In genomic region chr19:32303193-32303592, GRCh38 we compare ENCODE assay signal across 35 cellular contexts.
"Had no signal": no experiment of that assay in that cellular context is flagged by ENCODE, and none has a peak within 500 bp of the region (broad histone marks: within the 10 kb centered on the region; RNA-seq: fewer than 3 reads in every experiment).

No MANE protein-coding gene starts in this region.

- H3K27me3 ChIP-seq: MG63 had no signal

- H3K36me3 ChIP-seq: MG63 had no signal

- DNase-seq: Karpas-422, Kasumi-1, MG63, MM.1S, MV-4-11, NCI-H1048, NCI-H1092, NCI-H1092 treated with DMSO at 0.1 percent for 48 hours, NCI-H1105, NCI-H1105 treated with DMSO at 0.1 percent for 48 hours, NCI-H1417, NCI-H1417 treated with DMSO at 0.1 percent for 48 hours, NCI-H1436, NCI-H1436 treated with DMSO at 0.1 percent for 48 hours, NCI-H146, NCI-H1694, NCI-H1694 treated with DMSO at 0.1 percent for 48 hours, NCI-H187, NCI-H187 treated with DMSO at 0.1 percent for 48 hours, NCI-H1930, NCI-H2029, NCI-H2029 treated with DMSO at 0.1 percent for 48 hours, NCI-H2081, NCI-H2081 treated with DMSO at 0.1 percent for 48 hours, NCI-H2107, NCI-H2171, NCI-H2171 treated with DMSO at 0.1 percent for 48 hours, NCI-H2227 treated with DMSO at 0.1 percent for 48 hours, NCI-H226, NCI-H345, NCI-H446, NCI-H446 treated with DMSO at 0.1 percent for 48 hours, NCI-H510A, NCI-H510A treated with DMSO at 0.1 percent for 48 hours, NCI-H524 had no signal

- H3K4me3 ChIP-seq: MG63 had no signal
